In the genomic region with DNA sequence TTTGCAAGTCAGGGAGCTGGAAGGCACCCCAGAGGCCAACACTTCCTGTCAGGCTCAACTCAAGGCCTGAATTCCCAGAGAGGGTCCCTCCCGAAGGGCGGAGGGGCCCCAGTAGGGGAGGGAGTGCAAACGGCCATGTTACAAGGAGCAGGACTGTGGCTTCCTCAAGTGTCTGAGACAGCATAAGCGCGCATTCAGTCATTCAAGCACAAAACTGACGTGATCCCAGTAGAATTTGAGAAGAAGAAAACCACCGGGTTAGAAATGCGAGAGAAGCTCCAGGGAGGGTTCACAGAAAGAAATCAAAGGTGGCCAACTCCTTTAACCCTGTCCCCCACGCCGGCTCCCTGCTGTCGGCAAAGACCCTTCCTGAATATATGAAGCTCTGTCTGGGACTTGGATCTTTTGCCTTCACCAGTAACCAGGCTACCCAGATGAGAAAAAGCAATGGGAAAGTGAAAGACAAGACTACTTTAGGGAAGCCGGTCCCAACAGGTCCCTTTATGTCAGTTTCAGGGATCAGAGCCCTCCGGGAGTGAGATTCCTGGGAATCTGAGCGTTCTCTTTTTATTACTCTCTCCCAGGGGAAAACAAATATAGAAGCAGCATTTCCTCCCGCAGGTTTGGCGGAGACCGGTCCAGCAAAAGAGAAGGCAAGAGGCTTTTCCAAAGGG, we compare ENCODE assay signal across 10 cellular contexts. TPM values are rescaled to one million over a fixed set of nuclear protein-coding genes. Genes with fewer than 3 reads are reported as not detected.
DNase-seq lines count a peak whose midpoint lies in the region; ATAC-seq and TF ChIP-seq lines count a peak whose summit lies in the region.
"Had no signal": no experiment of that assay in that cellular context is flagged by ENCODE, and none has a peak within 500 bp of the region (broad histone marks: within the 10 kb centered on the region; RNA-seq: fewer than 3 reads in every experiment).

No MANE protein-coding gene starts in this region.

- peaks cover 75% of the 10 kb centered on the region for H3K27me3 Mint-ChIP-seq in T-helper 2 cell treated with Interferon-gamma antibody and Interleukin-4, amounts not matched to agents 5 μg/mL and 100 μg/mL, for 36 hours (ENCODE audit: low read depth)
- H3K27me3 Mint-ChIP-seq in CD4-positive, alpha-beta memory T cell: peaks cover 49 to 60% of the 10 kb centered on the region in 2 donors

- intact Hi-C loops in CD4-positive, alpha-beta memory T cell (cut with micrococcal nuclease): no loop called here

- POLR2A ChIA-PET in CD4-positive, alpha-beta memory T cell (lab: Charles Lee; ENCODE audit: partially characterized antibody): no interaction called here

- peak overlapping the region; percentile 32 for H3K18ac ChIP-seq in mesendoderm (ENCODE audit: low read length)

- TF ChIP-seq POLR2A in tibial nerve (IDR thresholded peaks at IDR 0.05): no peak

- peaks cover 9% of the 10 kb centered on the region for H3K4me1 Mint-ChIP-seq in T-helper 2 cell treated with Interferon-gamma antibody and Interleukin-4, amounts not matched to agents 5 μg/mL and 100 μg/mL, for 36 hours (ENCODE audit: low read depth)
- peaks cover 0 to 18% (median 11%) of the 10 kb centered on the region in 4 donors for H3K4me1 Mint-ChIP-seq in CD4-positive, alpha-beta memory T cell

- no peaks in the 10 kb centered on the region for H3K4me1 ChIP-seq in mesendoderm (ENCODE audit: control insufficient read depth, low read depth, low read length)
- peaks cover 0 to 71% (median 34%) of the 10 kb centered on the region in 4 donors for H3K4me1 ChIP-seq in tibial nerve
- H3K4me1 ChIP-seq in CD4-positive, alpha-beta memory T cell (ENCODE audit: insufficient read depth, low read length): no peaks in the 10 kb centered on the region

- no peak for TF ChIP-seq EP300 in tibial nerve (IDR thresholded peaks at IDR 0.05)

- H3K4me2 ChIP-seq in mesendoderm (ENCODE audit: low read length): peak overlapping the region; percentile 95

- no peak overlapping the region for H3K4ac ChIP-seq in mesendoderm (ENCODE audit: low read depth, low read length)

- H2BK120ac ChIP-seq in mesendoderm (ENCODE audit: low read depth, low read length): no peak overlapping the region

- H4K8ac ChIP-seq in mesendoderm (ENCODE audit: low read depth, low read length): no peak overlapping the region

- H2BK15ac ChIP-seq in mesendoderm (replicated peaks; ENCODE audit: low read depth): no peak overlapping the region

- H3K9me3 Mint-ChIP-seq in T-helper 2 cell treated with Interferon-gamma antibody and Interleukin-4, amounts not matched to agents 5 μg/mL and 100 μg/mL, for 36 hours: no peaks in the 10 kb centered on the region
- peaks cover 0 to 4% (median 0%) of the 10 kb centered on the region in 8 donors for H3K9me3 Mint-ChIP-seq in CD4-positive, alpha-beta memory T cell

- H3K79me2 ChIP-seq in mesendoderm (ENCODE audit: control insufficient read depth, insufficient read depth, low read length): no peaks in the 10 kb centered on the region

- peaks cover 4% of the 10 kb centered on the region for H3K27me3 ChIP-seq in mesendoderm (ENCODE audit: insufficient read depth, low read length, poor library complexity)
- no peaks in the 10 kb centered on the region for H3K27me3 ChIP-seq in tibial nerve
- H3K27me3 ChIP-seq in CD4-positive, alpha-beta memory T cell (ENCODE audit: insufficient read depth, low read length): no peaks in the 10 kb centered on the region

- H3K27ac ChIP-seq in coronary artery (peak overlapping the region; percentile 33 to 74), mesendoderm (ENCODE audit: low read depth, low read length) (no peak overlapping the region), tibial nerve (peak overlapping the region; percentile 77 to 96 (median 94))
- no peak overlapping the region for H3K27ac ChIP-seq in CD4-positive, alpha-beta memory T cell (ENCODE audit: low read depth, low read length)

- H4K5ac ChIP-seq in mesendoderm (ENCODE audit: low read length): no peak overlapping the region

- no peaks in the 10 kb centered on the region for H3K36me3 ChIP-seq in mesendoderm (ENCODE audit: control insufficient read depth, insufficient read depth, low read length)
- no peaks in the 10 kb centered on the region for H3K36me3 ChIP-seq in tibial nerve
- no peaks in the 10 kb centered on the region for H3K36me3 ChIP-seq in CD4-positive, alpha-beta memory T cell (ENCODE audit: insufficient read depth, low read length)

- WGBS in mesendoderm (ENCODE audit: extremely low coverage, insufficient coverage, low lambda C conversion rate): no CpG with 5 or more reads among the region's 17 CpGs
- WGBS in tibial nerve, 2 donors: 3 to 8% methylated on average over 17 of the region's 17 CpGs

- no peak overlapping the region for H3K27ac Mint-ChIP-seq in T-helper 2 cell treated with Interferon-gamma antibody and Interleukin-4, amounts not matched to agents 5 μg/mL and 100 μg/mL, for 36 hours
- no peak overlapping the region for H3K27ac Mint-ChIP-seq in CD4-positive, alpha-beta memory T cell

- no peak overlapping the region for H2BK5ac ChIP-seq in mesendoderm (ENCODE audit: low read length)

- CTCF ChIA-PET in CD4-positive, alpha-beta memory T cell (lab: Charles Lee; ENCODE audit: partially characterized antibody): no interaction called here

- H2AK5ac ChIP-seq in mesendoderm (ENCODE audit: low read length): no peak overlapping the region

- peak overlapping the region; percentile 60 for H3K56ac ChIP-seq in mesendoderm (ENCODE audit: low read length)

- no peak for DNase-seq in T-helper 2 cell treated with Interferon-gamma antibody and Interleukin-4, amounts not matched to agents 5 μg/mL and 100 μg/mL, for 36 hours (ENCODE audit: low spot score)
- DNase-seq in T-helper 2 cell: no peak
- peak; percentile 73 for DNase-seq in coronary artery (ENCODE audit: low spot score)
- peak; percentile 64 for DNase-seq in mesendoderm
- DNase-seq in tibial nerve (ENCODE audit: low spot score in 2 of 2): no peak
- DNase-seq in CD4-positive, alpha-beta memory T cell: no peak
- DNase-seq: small intestine had no signal

- H3K23ac ChIP-seq in mesendoderm (ENCODE audit: low read length): no peak overlapping the region

- no peaks in the 10 kb centered on the region for H3K36me3 Mint-ChIP-seq in T-helper 2 cell treated with Interferon-gamma antibody and Interleukin-4, amounts not matched to agents 5 μg/mL and 100 μg/mL, for 36 hours (ENCODE audit: low read depth)
- peaks cover 0 to 3% of the 10 kb centered on the region in 2 donors for H3K36me3 Mint-ChIP-seq in CD4-positive, alpha-beta memory T cell

- no peaks in the 10 kb centered on the region for H3K9me3 ChIP-seq in tibial nerve
- H3K9me3 ChIP-seq in CD4-positive, alpha-beta memory T cell (ENCODE audit: control insufficient read depth in 1 of 2, low read length in 2 of 2): no peaks in the 10 kb centered on the region

- H3K79me1 ChIP-seq in mesendoderm (ENCODE audit: low read length): no peaks in the 10 kb centered on the region

- ATAC-seq in HG03025 (IDR thresholded peaks at IDR 0.05; ENCODE audit: low FRiP score, unreplicated experiment) (no peak), esophagus mucosa (no peak)

- no peak for TF ChIP-seq CTCF in coronary artery (IDR thresholded peaks at IDR 0.05)
- TF ChIP-seq CTCF in tibial nerve (IDR thresholded peaks at IDR 0.05): no peak

- peak overlapping the region; percentile 61 for H3K9ac ChIP-seq in mesendoderm (ENCODE audit: low read length)

- peak overlapping the region; percentile 37 for H3K4me3 Mint-ChIP-seq in T-helper 2 cell treated with Interferon-gamma antibody and Interleukin-4, amounts not matched to agents 5 μg/mL and 100 μg/mL, for 36 hours
- H3K4me3 Mint-ChIP-seq in CD4-positive, alpha-beta memory T cell: peak overlapping the region in 4 of 8 donors; percentile 17 to 65 (median 51)

- H3K4me3 ChIP-seq in coronary artery (peak overlapping the region; percentile 84), mesendoderm (ENCODE audit: low read length) (peak overlapping the region; percentile 35), tibial nerve (peak overlapping the region; percentile 55 to 90 (median 70))
- H3K4me3 ChIP-seq in CD4-positive, alpha-beta memory T cell (ENCODE audit: low read length in 2 of 2): no peak overlapping the region

RNA-seq across cellular contexts. Expression of a gene that starts 1.3 kb away (rescaled TPM):
- 2.5 TPM for polyA plus RNA-seq in mesendoderm (2013, experiment 1 of 2)
- polyA plus RNA-seq in mesendoderm (2013, experiment 2 of 2): 2.6 TPM
- 100 to 1,000 TPM in 3 of 4 donors, 10 to 100 TPM in 1; 96.3 to 176 (median 127) TPM for total RNA-seq in tibial nerve
- total RNA-seq in CD4-positive, alpha-beta memory T cell: 1 to 10 TPM; 2.5 to 4.3 TPM
- 1 to 10 TPM in 1 of 2 donors, under 1 TPM in 1; 0.50 to 2.1 TPM for polyA plus RNA-seq in CD4-positive, alpha-beta memory T cell
- total RNA-seq in esophagus mucosa: 22.8 TPM
- total RNA-seq: A673 had no signal

Comparison
In these comparisons a context has a peak if more than half of its experiments do, and no peak if none do; other contexts are left out.
1. DNase-seq: peak in coronary artery (single experiment) and mesendoderm (single experiment); none in T-helper 2 cell treated with Interferon-gamma antibody and Interleukin-4, amounts not matched to agents 5 μg/mL and 100 μg/mL, for 36 hours (single experiment), T-helper 2 cell (0 of 5), tibial nerve (0 of 2) and CD4-positive, alpha-beta memory T cell (0 of 5).
2. H3K27ac ChIP-seq: peak in coronary artery (2 of 2) and tibial nerve (4 of 4); none in mesendoderm (single experiment) and CD4-positive, alpha-beta memory T cell (single experiment).
3. H3K4me3 ChIP-seq: peak in coronary artery (single experiment), mesendoderm (single experiment) and tibial nerve (4 of 4); none in CD4-positive, alpha-beta memory T cell (0 of 2).